14 cellular contexts compared by ENCODE assay signal in the genomic region with DNA sequence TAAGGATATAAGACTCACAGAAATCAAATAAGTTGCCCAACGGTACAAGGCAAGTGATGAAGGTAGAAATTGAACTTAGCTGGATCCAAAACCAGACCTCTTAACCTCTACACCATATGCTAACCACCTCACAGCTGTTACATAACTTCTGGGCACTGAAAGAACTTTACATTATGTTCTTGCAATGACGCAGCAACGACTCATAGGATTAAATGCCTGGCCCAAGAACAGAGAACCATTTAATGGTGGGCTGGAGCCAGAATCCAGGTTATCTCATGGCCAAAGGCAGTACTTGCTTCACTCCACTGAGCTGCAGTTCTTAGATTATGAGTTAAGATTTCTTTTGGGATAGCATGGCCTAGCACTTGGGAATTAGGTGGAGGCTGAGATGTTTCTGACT. TPM values are rescaled to one million over a fixed set of nuclear protein-coding genes. Genes with fewer than 3 reads are reported as not detected.
DNase-seq lines count a peak whose midpoint lies in the region; ATAC-seq and TF ChIP-seq lines count a peak whose summit lies in the region.
"Had no signal": no experiment of that assay in that cellular context is flagged by ENCODE, and none has a peak within 500 bp of the region (broad histone marks: within the 10 kb centered on the region; RNA-seq: fewer than 3 reads in every experiment).

No MANE protein-coding gene starts in this region.

- H3K4me2 ChIP-seq in GM23248 (ENCODE audit: unreplicated experiment) = no peak overlapping the region

- no peak for TF ChIP-seq CTCF in CD14-positive monocyte (IDR thresholded peaks at IDR 0.05)
- no peak for TF ChIP-seq CTCF in fibroblast of pulmonary artery (IDR thresholded peaks at IDR 0.05; ENCODE audit: low read length, missing control alignments)

- H3K27ac ChIP-seq in GM23248 = peak overlapping the region; percentile 20
- H3K27ac ChIP-seq: Peyer's patch, uterus had no signal

- ATAC-seq in HG02678 (IDR thresholded peaks at IDR 0.05; ENCODE audit: unreplicated experiment) = no peak
- ATAC-seq in HG03280 (IDR thresholded peaks at IDR 0.05; ENCODE audit: unreplicated experiment) = no peak

- H2AFZ ChIP-seq in GM23248 = no peak overlapping the region

- no peak for DNase-seq in CD14-positive monocyte (ENCODE audit: low spot score)
- DNase-seq in GM23248 = peak; percentile 79
- DNase-seq in SW480 (ENCODE audit: low spot score) = peak; percentile 35
- peak; percentile 64 for DNase-seq in fibroblast of pulmonary artery (ENCODE audit: low read depth)
- no peak for DNase-seq in DMS153 treated with DMSO at 0.1 percent for 48 hours (lab: John Stamatoyannopoulos, UW; ENCODE audit: unreplicated experiment)
- DNase-seq: activated B cell treated with CpG ODN at 0.5 μM for 24 hours; effector memory CD4-positive, alpha-beta T cell; NCI-H2029 treated with DMSO at 0.1 percent for 48 hours; Peyer's patch; uterus had no signal

- no peaks in the 10 kb centered on the region for H3K9me3 ChIP-seq in GM23248 (ENCODE audit: low read depth)
- H3K9me3 ChIP-seq: Peyer's patch, uterus had no signal

- no peak overlapping the region for H3K9ac ChIP-seq in GM23248

- no peaks in the 10 kb centered on the region for H4K20me1 ChIP-seq in GM23248 (ENCODE audit: insufficient read depth)

- WGBS in GM23248 (ENCODE audit: low coverage in 1 of 2, low lambda C conversion rate in 2 of 2, missing lambda C conversion rate in 2 of 2), 2 experiments = 51 to 64% methylated on average over 3 of the region's 3 CpGs

- no peaks in the 10 kb centered on the region for H3K9me3 Mint-ChIP-seq in CD14-positive monocyte
- H3K9me3 Mint-ChIP-seq: activated B cell treated with CpG ODN at 0.5 μM for 24 hours had no signal

- H3K4me3 ChIP-seq in GM23248 (no peak overlapping the region), fibroblast of pulmonary artery (replicated peaks; ENCODE audit: low read depth, low read length) (no peak overlapping the region)
- H3K4me3 ChIP-seq: Peyer's patch, uterus had no signal

- peaks cover 43% of the 10 kb centered on the region for H3K4me1 Mint-ChIP-seq in CD14-positive monocyte

- H3K4me3 Mint-ChIP-seq in CD14-positive monocyte = no peak overlapping the region
- H3K4me3 Mint-ChIP-seq: activated B cell treated with CpG ODN at 0.5 μM for 24 hours; activated naive CD8-positive, alpha-beta T cell had no signal

- no peaks in the 10 kb centered on the region for H3K9me2 ChIP-seq in GM23248 (ENCODE audit: insufficient read depth)

- H3K79me2 ChIP-seq in GM23248 (ENCODE audit: insufficient read depth) = peaks cover 31% of the 10 kb centered on the region

- H3K4me1 ChIP-seq in GM23248 (ENCODE audit: insufficient read depth) = 0 out of 2 replicates have a peak, but pooled peaks cover 8% of the 10 kb centered on the region

- intact Hi-C loops in CD14-positive monocyte (cut with micrococcal nuclease) = no loop called here

- peak overlapping the region; percentile 66 to 99 (median 97) for H3K27ac Mint-ChIP-seq in CD14-positive monocyte
- H3K27ac Mint-ChIP-seq: activated B cell treated with CpG ODN at 0.5 μM for 24 hours; activated naive CD8-positive, alpha-beta T cell had no signal

- peaks cover 54 to 71% of the 10 kb centered on the region in 2 donors for H3K36me3 Mint-ChIP-seq in CD14-positive monocyte

- peaks cover 0 to 1% (median 0%) of the 10 kb centered on the region in 3 donors for H3K27me3 Mint-ChIP-seq in CD14-positive monocyte (ENCODE audit: low read depth in 3 of 3)
- H3K27me3 Mint-ChIP-seq: activated B cell treated with CpG ODN at 0.5 μM for 24 hours; activated naive CD8-positive, alpha-beta T cell had no signal

- peaks cover 15% of the 10 kb centered on the region for H3F3A ChIP-seq in GM23248 (ENCODE audit: insufficient read depth)

- in situ Hi-C loops in GM23248 (cut with MboI) = no loop called here

- H3K27me3 ChIP-seq in GM23248 (replicated peaks; ENCODE audit: insufficient read depth) = no peaks in the 10 kb centered on the region
- H3K27me3 ChIP-seq: Peyer's patch, uterus had no signal

- peaks cover 35% of the 10 kb centered on the region for H3K36me3 ChIP-seq in GM23248 (ENCODE audit: low read depth)
- H3K36me3 ChIP-seq: uterus had no signal

RNA-seq across cellular contexts. Expression of a gene that starts 4.4 kb away (rescaled TPM):
- polyA plus RNA-seq in CD14-positive monocyte (10 to 100 TPM in 1 of 2 donors, 1 to 10 TPM in 1; 9.3 to 10.6 TPM), GM23248 (2016; fragmentation: Nextera tagmentation; extraction: Ambion mirVana) (10.3 and 10.7 TPM in 2 replicates)
- total RNA-seq in GM23248 (2014; rRNA removed; shearing (Covaris generic)) = 8.2 and 9.7 TPM in 2 replicates

RNA-seq across cellular contexts. Expression of a gene that starts 4.5 kb away (rescaled TPM):
- under 1 TPM; 0.07 to 0.18 TPM for polyA plus RNA-seq in CD14-positive monocyte
- 6.4 and 7.7 TPM in 2 replicates for total RNA-seq in GM23248 (2014; rRNA removed; shearing (Covaris generic))
- 1.0 and 1.5 TPM in 2 replicates for polyA plus RNA-seq in GM23248 (2016; fragmentation: Nextera tagmentation; extraction: Ambion mirVana)

RNA-seq across cellular contexts. Expression of a gene that starts 34.7 kb away (rescaled TPM):
- polyA plus RNA-seq in CD14-positive monocyte (not detected), GM23248 (2016; fragmentation: Nextera tagmentation; extraction: Ambion mirVana) (0.30 and 0.32 TPM in 2 replicates)
- 0.22 TPM in 1 of 2 replicates, not detected in the other for total RNA-seq in GM23248 (2014; rRNA removed; shearing (Covaris generic))
- total RNA-seq: activated B cell treated with CpG ODN at 0.5 μM for 24 hours, skeletal muscle tissue had no signal

RNA-seq across cellular contexts. Expression of a gene that starts 60.0 kb away (rescaled TPM):
- polyA plus RNA-seq in CD14-positive monocyte (10 to 100 TPM; 37.2 to 55.4 TPM), GM23248 (2016; fragmentation: Nextera tagmentation; extraction: Ambion mirVana) (44.3 and 46.3 TPM in 2 replicates)
- 50.3 and 51.0 TPM in 2 replicates for total RNA-seq in GM23248 (2014; rRNA removed; shearing (Covaris generic))

Comparison
In these comparisons a context has a peak if more than half of its experiments do, and no peak if none do; other contexts are left out.
1. DNase-seq: peak in GM23248 (single experiment), SW480 (single experiment) and fibroblast of pulmonary artery (single experiment); none in CD14-positive monocyte (single experiment) and DMS153 treated with DMSO at 0.1 percent for 48 hours (single experiment).